ENCODE assay signal across 8 cellular contexts in the genomic region with DNA sequence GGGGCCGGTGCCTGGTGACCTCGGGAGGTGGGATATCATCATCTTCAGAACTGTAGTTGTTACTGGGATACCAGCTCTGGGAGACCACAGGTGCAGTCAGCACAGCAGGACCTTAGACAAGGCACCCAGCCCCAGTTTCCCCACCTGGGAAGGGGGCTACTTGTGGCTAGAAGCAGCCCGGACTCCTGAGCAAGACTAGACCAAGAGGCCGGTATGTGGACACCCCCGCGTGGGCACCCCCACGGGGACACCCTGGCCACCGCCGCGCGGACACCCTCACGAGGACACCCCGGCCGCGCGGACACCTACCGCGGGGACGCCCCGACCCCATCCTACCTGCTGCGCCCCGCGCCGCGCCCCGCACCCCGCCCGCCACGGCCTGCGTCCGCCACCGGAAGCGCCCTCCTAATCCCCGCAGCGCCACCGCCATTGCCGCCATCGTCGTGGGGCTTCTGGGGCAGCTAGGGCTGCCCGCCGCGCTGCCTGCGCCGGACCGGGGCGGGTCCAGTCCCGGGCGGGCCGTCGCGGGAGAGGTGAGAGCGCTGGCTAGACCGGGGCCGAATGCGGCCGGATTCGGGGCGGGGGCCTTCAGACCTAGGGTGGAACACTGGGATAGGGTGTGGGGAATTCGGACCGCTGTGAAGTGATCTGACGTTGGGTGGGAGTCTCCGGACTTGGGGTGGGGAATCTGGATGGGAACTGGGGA. TPM values are rescaled to one million over a fixed set of nuclear protein-coding genes. Genes with fewer than 3 reads are reported as not detected.
A peak's percentile ranks its signal among the peaks of the same experiment; 100 is the strongest.
DNase-seq lines count a peak whose midpoint lies in the region; ATAC-seq and TF ChIP-seq lines count a peak whose summit lies in the region.

A gene (plus strand): TSS at position 408 of the 706 bp plus-strand sequence. CDS start 20,755 bp downstream, outside the sequence.
A gene (minus strand): TSS at position 454 of the 706 bp plus-strand sequence. CDS start 15 bp downstream, at position 439.

- no peak for TF ChIP-seq CTCF in DND-41 (IDR thresholded peaks at IDR 0.05; ENCODE audit: borderline replicate concordance, extremely low read depth, low read length, poor library complexity, severe bottlenecking)
- TF ChIP-seq CTCF in HFF-Myc (IDR thresholded peaks at IDR 0.05; ENCODE audit: low read depth, low read length, missing control alignments) = no peak
- TF ChIP-seq CTCF in OCI-LY7 (conservative IDR thresholded peaks at IDR 0.05; ENCODE audit: low read length) = no peak; the same call in 1 of the 2 replicates
- no peak for TF ChIP-seq CTCF in natural killer cell (IDR thresholded peaks at IDR 0.05)

- peak within 1 kb of the TSS; percentile 82 to 90 for H3K27ac Mint-ChIP-seq in natural killer cell
- peak within 1 kb of the TSS; percentile 99 for H3K27ac Mint-ChIP-seq in stimulated activated naive CD8-positive, alpha-beta T cell treated with anti-CD3 and anti-CD28 coated beads, Interleukin-15, Interleukin-2, amounts not matched to agents 100 ng/mL and 50 ng/mL, for 24 hours

- H3K9me3 ChIP-seq in DND-41 (ENCODE audit: insufficient read depth, low read length, severe bottlenecking) = no peaks in the 10 kb centered on the region
- H3K9me3 ChIP-seq in OCI-LY7 (ENCODE audit: low read length) = no peaks in the 10 kb centered on the region

- POLR2A ChIA-PET in OCI-LY7 (lab: Charles Lee) = no interaction called here

- CTCF ChIA-PET in OCI-LY7 (lab: Charles Lee; ENCODE audit: unreplicated experiment) = interaction anchor here (0.6 kb wide), 1 partner anchor 17 kb away, joined by 3 read pairs; no protein-coding TSS in a partner anchor

- H4K20me1 ChIP-seq in DND-41 (ENCODE audit: insufficient read depth, low read length) = peaks cover 5% of the 10 kb centered on the region; the same call in 1 of the 2 replicates
- no peaks in the 10 kb centered on the region for H4K20me1 ChIP-seq in OCI-LY7 (ENCODE audit: insufficient read depth, low read length)

- H3K36me3 ChIP-seq in DND-41 (ENCODE audit: insufficient read depth, low read length) (peaks cover 9% of the 10 kb centered on the region), OCI-LY7 (ENCODE audit: insufficient read depth, low read length) (peaks cover 11% of the 10 kb centered on the region)

- peak within 1 kb of the TSS; percentile 98 for H3K27ac ChIP-seq in DND-41 (ENCODE audit: low read length)
- H3K27ac ChIP-seq in OCI-LY7 (ENCODE audit: low read depth, low read length, poor library complexity, severe bottlenecking) = peak within 1 kb of the TSS; percentile 66

- H3K9me3 Mint-ChIP-seq in natural killer cell = peaks cover 2 to 3% of the 10 kb centered on the region in 2 donors
- H3K9me3 Mint-ChIP-seq in stimulated activated naive CD8-positive, alpha-beta T cell treated with anti-CD3 and anti-CD28 coated beads, Interleukin-15, Interleukin-2, amounts not matched to agents 100 ng/mL and 50 ng/mL, for 24 hours = peaks cover 4% of the 10 kb centered on the region

- H3K27me3 Mint-ChIP-seq in natural killer cell (ENCODE audit: low read depth in 2 of 2) = no peaks in the 10 kb centered on the region
- no peaks in the 10 kb centered on the region for H3K27me3 Mint-ChIP-seq in stimulated activated naive CD8-positive, alpha-beta T cell treated with anti-CD3 and anti-CD28 coated beads, Interleukin-15, Interleukin-2, amounts not matched to agents 100 ng/mL and 50 ng/mL, for 24 hours

- peaks cover 8% of the 10 kb centered on the region for H3K36me3 Mint-ChIP-seq in natural killer cell
- peaks cover 45% of the 10 kb centered on the region for H3K36me3 Mint-ChIP-seq in stimulated activated naive CD8-positive, alpha-beta T cell treated with anti-CD3 and anti-CD28 coated beads, Interleukin-15, Interleukin-2, amounts not matched to agents 100 ng/mL and 50 ng/mL, for 24 hours (ENCODE audit: low read depth)

- H3K9ac ChIP-seq in DND-41 (ENCODE audit: low read depth, low read length) = peak within 1 kb of the TSS; percentile 94

- peak; percentile 63 for ATAC-seq in DND-41 (ENCODE audit: insufficient read depth, low read depth)
- ATAC-seq in natural killer cell = peak; percentile 91 to 95 (median 94)
- no peak for ATAC-seq in GM18517 (IDR thresholded peaks at IDR 0.05; ENCODE audit: unreplicated experiment)

- H3K4me2 ChIP-seq in DND-41 (ENCODE audit: insufficient read depth, low read length) (peak within 1 kb of the TSS; percentile 90), OCI-LY7 (ENCODE audit: low read length) (peak within 1 kb of the TSS; percentile 98)

- BruUV-seq in OCI-LY7 (replicated peaks; lab: Mats Ljungman, UMichigan) = no TSS peak

- no peaks in the 10 kb centered on the region for H3K27me3 ChIP-seq in DND-41 (ENCODE audit: insufficient read depth, low read length, poor library complexity)

- H3K4me1 Mint-ChIP-seq in natural killer cell = peaks cover 30 to 44% of the 10 kb centered on the region in 2 donors
- H3K4me1 Mint-ChIP-seq in stimulated activated naive CD8-positive, alpha-beta T cell treated with anti-CD3 and anti-CD28 coated beads, Interleukin-15, Interleukin-2, amounts not matched to agents 100 ng/mL and 50 ng/mL, for 24 hours (ENCODE audit: low read depth) = peaks cover 38% of the 10 kb centered on the region

- H3K9me2 ChIP-seq in OCI-LY7 (ENCODE audit: insufficient read depth, low read length) = no peaks in the 10 kb centered on the region

- intact Hi-C loops in OCI-LY7 (cut with micrococcal nuclease; ENCODE audit: unreplicated experiment) = loop anchor here (2.0 kb wide), 1 partner anchor 55 kb away; no protein-coding TSS in a partner anchor
- intact Hi-C loops in natural killer cell (cut with micrococcal nuclease) = no loop called here

- DNase-seq in DND-41 (peak; percentile 77), HFF-Myc (ENCODE audit: extremely low read depth, low read depth) (no peak), OCI-LY7 (ENCODE audit: low spot score) (peak; percentile 84), activated T-helper 1 cell treated with Interleukin-2 at 50 U/mL for 16 hours (ENCODE audit: low read depth) (peak; percentile 57), fibroblast of gingiva (ENCODE audit: low read depth) (peak; percentile 72), natural killer cell (peak; percentile 68)

- peaks cover 41% of the 10 kb centered on the region for H3K4me1 ChIP-seq in DND-41 (ENCODE audit: insufficient read depth, low read length)
- H3K4me1 ChIP-seq in OCI-LY7 (ENCODE audit: insufficient read depth, low read length, poor library complexity, severe bottlenecking) = peaks cover 29% of the 10 kb centered on the region

- H3K4me3 Mint-ChIP-seq in natural killer cell = peak within 1 kb of the TSS; percentile 94
- H3K4me3 Mint-ChIP-seq in stimulated activated naive CD8-positive, alpha-beta T cell treated with anti-CD3 and anti-CD28 coated beads, Interleukin-15, Interleukin-2, amounts not matched to agents 100 ng/mL and 50 ng/mL, for 24 hours = peak within 1 kb of the TSS; percentile 96

- H3K4me3 ChIP-seq in DND-41 (ENCODE audit: low read depth in 1 of 2, low read length in 2 of 2) (peak within 1 kb of the TSS; percentile 95 to 99), HFF-Myc (replicated peaks; ENCODE audit: low read depth, low read length) (peak within 1 kb of the TSS; percentile 76), OCI-LY7 (ENCODE audit: low read depth, low read length, poor library complexity, severe bottlenecking) (peak within 1 kb of the TSS; percentile 95)

- H2AFZ ChIP-seq in DND-41 (ENCODE audit: low read depth, low read length) (peak within 1 kb of the TSS; percentile 83), OCI-LY7 (ENCODE audit: low read length) (peak within 1 kb of the TSS; percentile 90)

- peaks cover 60% of the 10 kb centered on the region for H3K79me2 ChIP-seq in DND-41 (ENCODE audit: insufficient read depth, low read length)
- peaks cover 32% of the 10 kb centered on the region for H3K79me2 ChIP-seq in OCI-LY7 (ENCODE audit: insufficient read depth, low read depth, low read length)

RNA-seq across cellular contexts. Expression of the first gene that starts in this region (rescaled TPM):
- 102 and 112 TPM in 2 replicates for total RNA-seq in OCI-LY7 (2014; rRNA removed; shearing (Covaris generic))
- 89.5 and 90.8 TPM in 2 replicates for total RNA-seq in OCI-LY7 (2022)
- 10 to 100 TPM; 37.5 to 56.2 (median 38.2) TPM for total RNA-seq in natural killer cell

RNA-seq across cellular contexts. Expression of the second gene that starts in this region (rescaled TPM):
- 24.1 and 28.9 TPM in 2 replicates for total RNA-seq in OCI-LY7 (2014; rRNA removed; shearing (Covaris generic))
- 23.5 and 24.7 TPM in 2 replicates for total RNA-seq in OCI-LY7 (2022)
- total RNA-seq in natural killer cell = 10 to 100 TPM; 23.5 to 37.3 (median 24.4) TPM
